Comparison of ENCODE assay signal across 22 cellular contexts in genomic region chr17:80204626-80205468, GRCh38. TPM values are rescaled to one million over a fixed set of nuclear protein-coding genes. Genes with fewer than 3 reads are reported as not detected.
"Had no signal": no experiment of that assay in that cellular context is flagged by ENCODE, and none has a peak within 500 bp of the region (broad histone marks: within the 10 kb centered on the region; RNA-seq: fewer than 3 reads in every experiment).

No MANE protein-coding gene starts in this region.

- H3K27me3 ChIP-seq: dorsolateral prefrontal cortex, hepatocyte, suprapubic skin, transverse colon, vagina had no signal

- ATAC-seq: left cardiac atrium, lower lobe of right lung had no signal

- H3K9me3 Mint-ChIP-seq: activated T-helper 2 cell treated with anti-CD3 and anti-CD28 coated beads, Interferon-gamma antibody, Interleukin-2, Interleukin-4, amounts not matched to agents 10 μg/mL and 5 μg/mL and 100 μg/mL, durations not matched to agents 14 hours and 24 hours and 36 hours; brain; endodermal cell; nephron; stimulated activated naive CD8-positive, alpha-beta T cell treated with anti-CD3 and anti-CD28 coated beads, Interleukin-15, Interleukin-2, amounts not matched to agents 100 ng/mL and 50 ng/mL, for 24 hours had no signal

- H3K4me1 Mint-ChIP-seq: brain, endodermal cell, nephron had no signal

- H3K27ac ChIP-seq: dorsolateral prefrontal cortex, epithelial cell of prostate, hepatocyte, lower lobe of right lung, suprapubic skin, transverse colon, vagina, WERI-Rb-1 had no signal

- H3K9me3 ChIP-seq: lower lobe of right lung, suprapubic skin, transverse colon, vagina had no signal

- H3K4me3 Mint-ChIP-seq: endodermal cell; nephron; stimulated activated naive CD8-positive, alpha-beta T cell treated with anti-CD3 and anti-CD28 coated beads, Interleukin-15, Interleukin-2, amounts not matched to agents 100 ng/mL and 50 ng/mL, for 24 hours had no signal

- H3K4me1 ChIP-seq: lower lobe of right lung, suprapubic skin, transverse colon, vagina had no signal

- H3K36me3 Mint-ChIP-seq: brain had no signal

- H3K27ac Mint-ChIP-seq: activated T-helper 2 cell treated with anti-CD3 and anti-CD28 coated beads, Interferon-gamma antibody, Interleukin-2, Interleukin-4, amounts not matched to agents 10 μg/mL and 5 μg/mL and 100 μg/mL, durations not matched to agents 14 hours and 24 hours and 36 hours; endodermal cell; nephron; stimulated activated naive CD8-positive, alpha-beta T cell treated with anti-CD3 and anti-CD28 coated beads, Interleukin-15, Interleukin-2, amounts not matched to agents 100 ng/mL and 50 ng/mL, for 24 hours had no signal

- H3K27me3 Mint-ChIP-seq: brain; stimulated activated naive CD8-positive, alpha-beta T cell treated with anti-CD3 and anti-CD28 coated beads, Interleukin-15, Interleukin-2, amounts not matched to agents 100 ng/mL and 50 ng/mL, for 24 hours had no signal

- H3K4me3 ChIP-seq: dorsolateral prefrontal cortex, hepatocyte, lower lobe of right lung, suprapubic skin, transverse colon, vagina had no signal

- H3K79me2 ChIP-seq: hepatocyte had no signal

- H3K4me2 ChIP-seq: hepatocyte had no signal

- H3K36me3 ChIP-seq: transverse colon had no signal

- DNase-seq: activated CD4-positive, alpha-beta T cell treated with anti-CD3 and anti-CD28 coated beads, Interleukin-2, amount 50 U/mL, for 4 hours; activated naive CD4-positive, alpha-beta T cell treated with Interleukin-2 at 50 U/mL for 16 hours; activated T-cell treated with anti-CD3 and anti-CD28 coated beads for 4 hours; caudate nucleus; dorsolateral prefrontal cortex; endodermal cell; foreskin fibroblast; left cardiac atrium; lower lobe of right lung; stimulated activated CD4-positive, alpha-beta T cell treated with anti-CD3 and anti-CD28 coated beads, Interleukin-1b, Interleukin-23, amount 100 ng/mL, for 48 hours; transverse colon; WERI-Rb-1 had no signal

- H2AFZ ChIP-seq: hepatocyte had no signal

RNA-seq across cellular contexts. Expression of gene CARD14, which starts 35.0 kb away (rescaled TPM):
- total RNA-seq: activated T-helper 2 cell treated with anti-CD3 and anti-CD28 coated beads, Interferon-gamma antibody, Interleukin-2, Interleukin-4, amounts not matched to agents 10 μg/mL and 5 μg/mL and 100 μg/mL, durations not matched to agents 14 hours and 24 hours and 36 hours; left cardiac atrium; mesenteric fat pad; T-helper 2 cell treated with Interferon-gamma antibody and Interleukin-4, amounts not matched to agents 100 ng/mL and 5 ng/mL, for 36 hours had no signal
